Comparison of ENCODE assay signal across 1 cellular context in genomic region chr1:2587071-2587859, GRCh38.
TF ChIP-seq lines count a peak whose summit lies in the region.

No MANE protein-coding gene starts in this region.

TF ChIP-seq in K562, 482 proteins besides CTCF, POLR2A, EP300 and RAD21 (continues in another document):
- TF ChIP-seq NONO (IDR thresholded peaks at IDR 0.05; ENCODE audit: low read depth in 2 of 2, low read length in 1 of 2) (no peak), ZNF232 (CRISPR knock-in tag; IDR thresholded peaks at IDR 0.05) (0 out of 2 replicates have a peak, but pooled peaks have one; percentile 43), HNRNPL (IDR thresholded peaks at IDR 0.05; ENCODE audit: low read depth, low read length) (no peak), NUFIP1 (IDR thresholded peaks at IDR 0.05; ENCODE audit: partially characterized antibody) (no peak), ETS1 (conservative IDR thresholded peaks at IDR 0.05; ENCODE audit: control insufficient read depth, low read depth, low read length) (no peak), BDP1 (IDR thresholded peaks at IDR 0.05; ENCODE audit: insufficient read depth, insufficient read length) (no peak), USF2 (CRISPR knock-in tag; IDR thresholded peaks at IDR 0.05) (no peak), EGR1 (conservative IDR thresholded peaks at IDR 0.05) (peak; percentile 6; the same call in 1 of the 2 replicates), ZBTB7A (IDR thresholded peaks at IDR 0.05; ENCODE audit: borderline replicate concordance, control insufficient read depth, low read depth, low read length) (peak; percentile 24; the same call in 1 of the 2 replicates), SIN3A (IDR thresholded peaks at IDR 0.05; ENCODE audit: borderline replicate concordance in 2 of 2, control insufficient read depth in 1 of 2, low read depth in 2 of 2, low read length in 2 of 2) (0 out of 4 replicates have a peak, but pooled peaks of 1 of the 2 experiments have one; percentile 5), NR2C2 (CRISPR knock-in tag; IDR thresholded peaks at IDR 0.05) (0 out of 2 replicates have a peak, but pooled peaks have one; percentile 12), NR2C2 (tag; IDR thresholded peaks at IDR 0.05) (no peak), ZNF318 (IDR thresholded peaks at IDR 0.05; ENCODE audit: borderline replicate concordance in 1 of 2, low read depth in 1 of 2) (no peak), SMARCB1 (IDR thresholded peaks at IDR 0.05; ENCODE audit: insufficient read length, low read depth) (no peak), SAP30 (IDR thresholded peaks at IDR 0.05; ENCODE audit: borderline replicate concordance, insufficient read depth, low read depth, low read length, poor library complexity, severe bottlenecking) (peak; percentile 12), NR4A1 (CRISPR knock-in tag; IDR thresholded peaks at IDR 0.05) (no peak), NR4A1 (tag; IDR thresholded peaks at IDR 0.05) (no peak), HNRNPH1 (optimal IDR thresholded peaks at IDR 0.05; ENCODE audit: low read depth, low read length) (no peak), KDM2B (CRISPR knock-in tag; IDR thresholded peaks at IDR 0.05) (0 out of 2 replicates have a peak, but pooled peaks have one; percentile 27), ZBTB49 (CRISPR knock-in tag; IDR thresholded peaks at IDR 0.05; ENCODE audit: borderline replicate concordance) (peak; percentile 57; the same call in 1 of the 2 replicates), ZNF75A (CRISPR knock-in tag; IDR thresholded peaks at IDR 0.05) (no peak), RNF2 (IDR thresholded peaks at IDR 0.05) (no peak), ZBTB40 (IDR thresholded peaks at IDR 0.05) (no peak), ZBTB40 (CRISPR knock-in tag; IDR thresholded peaks at IDR 0.05) (no peak), DEAF1 (CRISPR knock-in tag; IDR thresholded peaks at IDR 0.05) (no peak)
